19 cellular contexts compared by ENCODE assay signal in the genomic region with DNA sequence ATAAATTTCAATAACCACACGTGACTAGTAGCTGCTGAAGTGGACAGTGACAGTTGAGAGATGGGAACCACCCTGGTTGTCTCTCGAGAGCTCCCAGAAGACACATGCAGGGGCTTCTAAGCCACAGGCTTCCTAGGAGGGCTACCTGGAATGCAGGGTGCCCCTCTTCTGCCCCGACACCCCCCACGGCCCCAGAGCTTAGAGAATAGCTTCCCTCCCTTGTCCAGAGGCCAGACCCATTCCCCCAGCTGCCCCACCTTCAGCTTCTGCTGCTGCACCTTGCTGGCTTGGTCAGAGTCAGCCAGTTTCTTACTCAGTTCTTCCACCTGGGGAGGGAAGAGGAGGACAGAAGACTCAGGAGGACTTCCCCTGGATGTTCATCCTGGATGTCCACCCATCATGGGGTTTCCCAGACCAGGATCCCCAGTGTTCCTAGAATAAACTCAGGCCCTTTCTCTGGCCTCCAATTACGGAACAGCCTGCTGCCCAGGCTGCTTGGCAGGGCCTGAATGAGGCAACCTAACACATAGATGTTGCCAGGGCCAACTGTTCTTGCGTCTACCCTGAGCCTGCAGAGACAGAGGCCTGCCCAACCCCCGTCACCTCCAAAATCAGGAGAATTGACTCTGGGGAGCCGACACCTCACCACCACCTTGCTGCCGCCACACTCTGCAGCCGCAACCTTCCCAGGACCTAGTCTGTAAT. TPM values are rescaled to one million over a fixed set of nuclear protein-coding genes. Genes with fewer than 3 reads are reported as not detected.
DNase-seq lines count a peak whose midpoint lies in the region; ATAC-seq, FAIRE-seq and TF ChIP-seq lines count a peak whose summit lies in the region.
"Had no signal": no experiment of that assay in that cellular context is flagged by ENCODE, and none has a peak within 500 bp of the region (broad histone marks: within the 10 kb centered on the region; RNA-seq: fewer than 3 reads in every experiment).

No MANE protein-coding gene starts in this region.

- H3K36me3 Mint-ChIP-seq in activated naive CD4-positive, alpha-beta T cell treated with anti-CD3 and anti-CD28 coated beads, Interleukin-2, amount 50 U/mL, for 24 hours: peaks cover 9% of the 10 kb centered on the region

- H3K27ac ChIP-seq in RWPE1: peak overlapping the region; percentile 87
- no peak overlapping the region for H3K27ac ChIP-seq in pancreas

- WGBS in pancreas, 2 donors: 87 to 92% methylated on average over 10 of the region's 10 CpGs

- no peaks in the 10 kb centered on the region for H3K4me1 Mint-ChIP-seq in activated naive CD4-positive, alpha-beta T cell treated with anti-CD3 and anti-CD28 coated beads, Interleukin-2, amount 50 U/mL, for 24 hours

- H3K4me3 Mint-ChIP-seq in activated naive CD4-positive, alpha-beta T cell treated with anti-CD3 and anti-CD28 coated beads, Interleukin-2, amount 50 U/mL, for 24 hours: no peak overlapping the region
- H3K4me3 Mint-ChIP-seq: activated T-cell treated with anti-CD3 and anti-CD28 coated beads, Interleukin-2, amount 50 U/mL, for 4 hours had no signal

- H3K27me3 Mint-ChIP-seq in activated naive CD4-positive, alpha-beta T cell treated with anti-CD3 and anti-CD28 coated beads, Interleukin-2, amount 50 U/mL, for 24 hours: no peaks in the 10 kb centered on the region

- no peak overlapping the region for H3K4me3 ChIP-seq in pancreas
- H3K4me3 ChIP-seq: esophagus muscularis mucosa, sigmoid colon, thoracic aorta had no signal

- no peak for FAIRE-seq in pancreas (lab: Jason Lieb, UNC)
- FAIRE-seq: astrocyte, G401.6, keratinocyte had no signal

- intact Hi-C loops in pancreas (cut with DNase I): no loop called here

- no peaks in the 10 kb centered on the region for H3K9me3 Mint-ChIP-seq in activated naive CD4-positive, alpha-beta T cell treated with anti-CD3 and anti-CD28 coated beads, Interleukin-2, amount 50 U/mL, for 24 hours
- H3K9me3 Mint-ChIP-seq: activated T-cell treated with anti-CD3 and anti-CD28 coated beads, Interleukin-2, amount 50 U/mL, for 4 hours had no signal

- H3K36me3 ChIP-seq in pancreas: peaks cover 7 to 98% (median 69%) of the 10 kb centered on the region in 3 donors

- CTCF ChIA-PET in RWPE1 (lab: Yijun Ruan, JAX): interaction anchor here (0.5 to 0.6 kb wide), 2 partner anchors 10 to 14 kb away, joined by 3 to 6 read pairs; no protein-coding TSS in a partner anchor

- no peak for DNase-seq in activated naive CD4-positive, alpha-beta T cell treated with Interleukin-2 at 50 U/mL for 16 hours
- no peak for DNase-seq in RWPE1 (ENCODE audit: low spot score)
- peak; percentile 48 for DNase-seq in globus pallidus (ENCODE audit: low spot score)
- DNase-seq in putamen (ENCODE audit: low spot score): peak; percentile 38
- DNase-seq in pancreas: no peak
- DNase-seq: activated T-cell treated with anti-CD3 and anti-CD28 coated beads, Interleukin-2, amount 50 U/mL, for 4 hours; Calu3; dermis blood vessel endothelial cell; NCI-H2227 treated with DMSO at 0.1 percent for 48 hours; sigmoid colon had no signal

- no peaks in the 10 kb centered on the region for H3K9me3 ChIP-seq in pancreas
- H3K9me3 ChIP-seq: esophagus muscularis mucosa, sigmoid colon, thoracic aorta had no signal

- peak overlapping the region; percentile 63 for H3K27ac Mint-ChIP-seq in activated naive CD4-positive, alpha-beta T cell treated with anti-CD3 and anti-CD28 coated beads, Interleukin-2, amount 50 U/mL, for 24 hours

- POLR2A ChIA-PET in RWPE1 (lab: Yijun Ruan, JAX; ENCODE audit: low non-redundant PET): no interaction called here

- peaks cover 6 to 10% (median 9%) of the 10 kb centered on the region in 3 donors for H3K4me1 ChIP-seq in pancreas

- no peak for TF ChIP-seq CTCF in RWPE1 (conservative IDR thresholded peaks at IDR 0.05; ENCODE audit: low read depth)
- no peak for TF ChIP-seq CTCF in pancreas (IDR thresholded peaks at IDR 0.05)

- ATAC-seq in GM21367 (IDR thresholded peaks at IDR 0.05; ENCODE audit: unreplicated experiment) (no peak), pancreas (no peak), HG02571 (IDR thresholded peaks at IDR 0.05; ENCODE audit: unreplicated experiment) (no peak)
- ATAC-seq: activated CD4-positive, CD25-positive, alpha-beta regulatory T cell treated with anti-CD3 and anti-CD28 coated beads, Interleukin-2, amount 50 U/mL, for 24 hours; activated T-cell treated with anti-CD3 and anti-CD28 coated beads, Interleukin-2, amount 50 U/mL, for 4 hours had no signal

- H3K27me3 ChIP-seq in pancreas: no peaks in the 10 kb centered on the region
- H3K27me3 ChIP-seq: esophagus muscularis mucosa, sigmoid colon had no signal

RNA-seq across cellular contexts. Expression of a gene that starts 12.0 kb away (rescaled TPM):
- 1 to 10 TPM; 2.3 to 5.2 (median 3.4) TPM for total RNA-seq in pancreas
- polyA plus RNA-seq in pancreas: 1 to 10 TPM; 6.5 to 7.8 TPM

Comparison
In these comparisons a context has a peak if more than half of its experiments do, and no peak if none do; other contexts are left out.
1. DNase-seq: peak in globus pallidus (single experiment) and putamen (single experiment); none in activated naive CD4-positive, alpha-beta T cell treated with Interleukin-2 at 50 U/mL for 16 hours (single experiment), RWPE1 (single experiment) and pancreas (0 of 6).